Comparison of ENCODE assay signal across 8 cellular contexts in genomic region chr16:1105888-1106620, GRCh38. TPM values are rescaled to one million over a fixed set of nuclear protein-coding genes. Genes with fewer than 3 reads are reported as not detected.
DNase-seq lines count a peak whose midpoint lies in the region; ATAC-seq, FAIRE-seq and TF ChIP-seq lines count a peak whose summit lies in the region.

No MANE protein-coding gene starts in this region.

- no peak overlapping the region for H3K4me3 Mint-ChIP-seq in T-cell
- no peak overlapping the region for H3K4me3 Mint-ChIP-seq in brain

- ATAC-seq in T-cell (replicated peaks in 1 of 4): peak in 3 of 4 experiments; percentile 42 to 74 (median 43)
- no peak for ATAC-seq in HG03196 (IDR thresholded peaks at IDR 0.05; ENCODE audit: unreplicated experiment)
- no peak for ATAC-seq in HG03571 (IDR thresholded peaks at IDR 0.05; ENCODE audit: unreplicated experiment)

- CTCF ChIA-PET in T-cell (lab: Charles Lee): no interaction called here

- H3K27ac Mint-ChIP-seq in T-cell (no peak overlapping the region), brain (no peak overlapping the region)

- no peak for FAIRE-seq in D721Med (lab: Jason Lieb, UNC)

- H3K36me3 Mint-ChIP-seq in T-cell: no peaks in the 10 kb centered on the region
- no peaks in the 10 kb centered on the region for H3K36me3 Mint-ChIP-seq in brain

- POLR2A ChIA-PET in T-cell (lab: Charles Lee): no interaction called here

- peaks cover 0 to 20% of the 10 kb centered on the region in 2 donors for H3K27me3 Mint-ChIP-seq in T-cell
- peaks cover 3% of the 10 kb centered on the region for H3K27me3 Mint-ChIP-seq in brain

- H3K4me1 Mint-ChIP-seq in T-cell (no peaks in the 10 kb centered on the region), brain (peaks cover 6% of the 10 kb centered on the region)

- H3K9me3 Mint-ChIP-seq in T-cell (no peaks in the 10 kb centered on the region), brain (no peaks in the 10 kb centered on the region)

- peak; percentile 98 for DNase-seq in D721Med (ENCODE audit: insufficient read length, low spot score)
- DNase-seq in HT-29 (ENCODE audit: low spot score): peak; percentile 71
- peak in 22 of 34 experiments; percentile 10 to 50 (median 28) for DNase-seq in T-cell
- DNase-seq in iris pigment epithelial cell (ENCODE audit: low read depth): peak; percentile 33
- peak; percentile 43 for DNase-seq in stimulated activated CD4-positive, alpha-beta T cell treated with anti-CD3 and anti-CD28 coated beads, Interleukin-1b, Interleukin-23, amount 100 ng/mL, for 48 hours

- TF ChIP-seq CTCF in D721Med (IDR thresholded peaks at IDR 0.05; ENCODE audit: insufficient read depth, missing control alignments): peak; percentile 83
- TF ChIP-seq CTCF in brain (conservative IDR thresholded peaks at IDR 0.05): peak; percentile 99

RNA-seq across cellular contexts. Expression of gene C1QTNF8, which starts 10.0 kb away (rescaled TPM):
- 0.10 TPM in 1 of 2 replicates, not detected in the other for total RNA-seq in HT-29 (2014; rRNA removed; shearing (Covaris generic))
- not detected for total RNA-seq in T-cell
- polyA plus RNA-seq in brain (ENCODE audit: insufficient read depth, low read depth, low replicate concordance): not detected

RNA-seq across cellular contexts. Expression of gene SSTR5, which starts 33.5 kb away (rescaled TPM):
- total RNA-seq in HT-29 (2014; rRNA removed; shearing (Covaris generic)): 1.6 and 5.1 TPM in 2 replicates
- not detected for total RNA-seq in T-cell
- polyA plus RNA-seq in brain (ENCODE audit: insufficient read depth, low read depth, low replicate concordance): not detected

RNA-seq across cellular contexts. Expression of gene CACNA1H, which starts 46.9 kb away (rescaled TPM):
- total RNA-seq in HT-29 (2014; rRNA removed; shearing (Covaris generic)): 0.56 and 0.65 TPM in 2 replicates
- 1 to 10 TPM; 3.4 to 8.2 (median 4.8) TPM for total RNA-seq in T-cell
- polyA plus RNA-seq in brain (ENCODE audit: insufficient read depth, low read depth, low replicate concordance): 7.0 TPM

Comparison
In these comparisons a context has a peak if more than half of its experiments do, and no peak if none do; other contexts are left out.
1. DNase-seq: peak in every context shown above with its lines; median percentile 98 in D721Med; 71 in HT-29; 43 in stimulated activated CD4-positive, alpha-beta T cell treated with anti-CD3 and anti-CD28 coated beads, Interleukin-1b, Interleukin-23, amount 100 ng/mL, for 48 hours; 33 in iris pigment epithelial cell; 28 in T-cell.
2. ATAC-seq: peak in T-cell (3 of 4); none in HG03196 (single experiment) and HG03571 (single experiment).